ENCODE assay signal across 1 cellular context in the genomic region with DNA sequence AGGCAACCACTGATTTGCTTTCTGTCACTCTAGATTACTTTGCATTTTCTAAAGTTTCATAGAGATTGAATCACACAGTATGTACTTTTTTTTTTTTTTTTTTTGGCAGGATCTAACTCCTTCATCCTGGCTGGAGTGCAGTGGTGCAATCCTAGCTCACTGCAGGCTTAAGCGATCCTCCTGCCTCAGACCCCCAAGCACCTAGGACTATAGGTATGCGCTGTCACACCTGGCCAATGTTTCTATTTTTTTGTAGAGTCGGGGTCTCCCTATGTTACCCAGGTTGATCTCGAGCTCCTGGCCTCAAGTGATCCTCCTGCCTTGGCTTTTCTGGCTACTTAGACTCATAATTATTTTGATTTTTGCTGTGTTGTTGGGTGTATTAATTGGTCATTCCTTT.
TF ChIP-seq lines count a peak whose summit lies in the region.

No MANE protein-coding gene starts in this region.

TF ChIP-seq in H1, 55 proteins besides CTCF, POLR2A, EP300 and RAD21 (continued from another document):
- no peak for TF ChIP-seq MAX (IDR thresholded peaks at IDR 0.05)
- no peak for TF ChIP-seq CREB1 (IDR thresholded peaks at IDR 0.05)
- TF ChIP-seq BRCA1 (IDR thresholded peaks at IDR 0.05; ENCODE audit: low read depth, low read length): no peak
- no peak for TF ChIP-seq KDM1A (IDR thresholded peaks at IDR 0.05; ENCODE audit: borderline replicate concordance, low read length)
- no peak for TF ChIP-seq BACH1 (IDR thresholded peaks at IDR 0.05; ENCODE audit: low read length)
TF ChIP-seq in H1: peak in this region for 0.
